Comparison of ENCODE assay signal across 30 cellular contexts in the genomic region with DNA sequence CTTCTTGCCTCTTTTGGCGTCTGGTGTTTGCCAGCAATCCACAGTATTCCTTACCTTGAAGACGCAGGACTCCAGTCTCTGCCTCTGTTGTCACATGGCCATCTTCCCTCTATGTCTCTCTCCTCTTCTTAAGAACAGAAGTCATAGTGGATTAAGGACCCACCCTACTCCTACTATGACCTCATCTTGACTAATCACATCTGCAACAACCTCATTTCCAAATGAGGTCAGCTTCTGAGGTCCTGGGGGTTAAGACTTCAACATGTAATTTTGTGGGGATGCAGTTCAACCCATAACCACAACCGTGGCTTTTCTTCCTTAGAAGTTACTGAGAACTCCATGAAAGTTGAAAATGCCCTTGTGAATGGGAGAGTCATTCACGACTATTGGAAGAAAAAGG. TPM values are rescaled to one million over a fixed set of nuclear protein-coding genes. Genes with fewer than 3 reads are reported as not detected.
A peak's percentile ranks its signal among the peaks of the same experiment; 100 is the strongest.
DNase-seq lines count a peak whose midpoint lies in the region; ATAC-seq and TF ChIP-seq lines count a peak whose summit lies in the region.
"Had no signal": no experiment of that assay in that cellular context is flagged by ENCODE, and none has a peak within 500 bp of the region (broad histone marks: within the 10 kb centered on the region; RNA-seq: fewer than 3 reads in every experiment).

No MANE protein-coding gene starts in this region.

- H3K9ac ChIP-seq in mammary epithelial cell (ENCODE audit: insufficient read depth, low read length), result no peak overlapping the region
- H3K9ac ChIP-seq: parathyroid adenoma had no signal

- H3K4me3 Mint-ChIP-seq in stimulated activated effector memory CD8-positive, alpha-beta T cell treated with anti-CD3 and anti-CD28 coated beads, Interleukin-12 subunit alpha, Interleukin-12 subunit beta, amount 100 ng/mL, for 72 hours, result no peak overlapping the region
- no peak overlapping the region for H3K4me3 Mint-ChIP-seq in GM23338
- H3K4me3 Mint-ChIP-seq: activated CD4-positive, alpha-beta memory T cell treated with anti-CD3 and anti-CD28 coated beads for 36 hours had no signal

- H3K27ac ChIP-seq in mammary epithelial cell (ENCODE audit: insufficient read depth, low read depth, low read length) (no peak overlapping the region), breast epithelium (no peak overlapping the region), GM23338 (ENCODE audit: low read depth) (no peak overlapping the region)
- H3K27ac ChIP-seq: epithelial cell of prostate, parathyroid adenoma, SJCRH30, upper lobe of left lung had no signal

- BruUV-seq in mammary epithelial cell (replicated peaks; lab: Mats Ljungman, UMichigan), result no TSS peak

- ATAC-seq in stimulated activated effector memory CD8-positive, alpha-beta T cell treated with anti-CD3 and anti-CD28 coated beads, Interleukin-12 subunit alpha, Interleukin-12 subunit beta, amount 100 ng/mL, for 72 hours, result peak; percentile 86
- ATAC-seq in GM23338, result no peak
- ATAC-seq: activated CD4-positive, CD25-positive, alpha-beta regulatory T cell treated with anti-CD3 and anti-CD28 coated beads, Interleukin-2, amount 50 U/mL, for 24 hours; left colon had no signal

- peaks cover 1% of the 10 kb centered on the region for H3K27me3 Mint-ChIP-seq in GM23338 (ENCODE audit: insufficient read depth, low read depth, poor library complexity)

- intact Hi-C loops in mammary epithelial cell (cut with micrococcal nuclease), result no loop called here
- intact Hi-C loops in breast epithelium (cut with DNase I; ENCODE audit: low total_unique reads), result no loop called here

- H3K27me3 ChIP-seq in mammary epithelial cell (ENCODE audit: insufficient read depth, low read length) (no peaks in the 10 kb centered on the region), breast epithelium (peaks cover 0 to 17% of the 10 kb centered on the region in 2 donors), GM23338 (ENCODE audit: insufficient read depth) (no peaks in the 10 kb centered on the region)
- H3K27me3 ChIP-seq: SJCRH30, upper lobe of left lung had no signal

- TF ChIP-seq POLR2A in breast epithelium (IDR thresholded peaks at IDR 0.05), result no peak

- no peaks in the 10 kb centered on the region for H3K36me3 Mint-ChIP-seq in stimulated activated effector memory CD8-positive, alpha-beta T cell treated with anti-CD3 and anti-CD28 coated beads, Interleukin-12 subunit alpha, Interleukin-12 subunit beta, amount 100 ng/mL, for 72 hours
- H3K36me3 Mint-ChIP-seq in GM23338 (ENCODE audit: low read depth), result no peaks in the 10 kb centered on the region; the same call in 1 of the 3 replicates
- H3K36me3 Mint-ChIP-seq: activated CD4-positive, alpha-beta memory T cell treated with anti-CD3 and anti-CD28 coated beads for 36 hours had no signal

- H3K4me2 ChIP-seq in mammary epithelial cell (ENCODE audit: insufficient read depth, low read depth, low read length), result no peak overlapping the region
- no peak overlapping the region for H3K4me2 ChIP-seq in GM23338
- H3K4me2 ChIP-seq: smooth muscle cell had no signal

- H3K9me2 ChIP-seq in GM23338 (ENCODE audit: insufficient read depth), result no peaks in the 10 kb centered on the region

- no peaks in the 10 kb centered on the region for H3K79me2 ChIP-seq in mammary epithelial cell (ENCODE audit: insufficient read depth, low read length)
- H3K79me2 ChIP-seq in GM23338 (replicated peaks; ENCODE audit: insufficient read depth), result no peaks in the 10 kb centered on the region
- H3K79me2 ChIP-seq: parathyroid adenoma had no signal

- no peaks in the 10 kb centered on the region for H3F3A ChIP-seq in GM23338 (replicated peaks; ENCODE audit: low read depth)

- H4K20me1 ChIP-seq in mammary epithelial cell (ENCODE audit: insufficient read depth, low read length), result no peaks in the 10 kb centered on the region
- no peaks in the 10 kb centered on the region for H4K20me1 ChIP-seq in GM23338 (replicated peaks; ENCODE audit: insufficient read depth)

- H3K4me3 ChIP-seq in mammary epithelial cell (replicated peaks in 1 of 3; ENCODE audit: insufficient read depth in 1 of 3, low read depth in 2 of 3, low read length in 3 of 3) (no peak overlapping the region), breast epithelium (no peak overlapping the region), epithelial cell of esophagus (ENCODE audit: low read length) (no peak overlapping the region), GM23338 (no peak overlapping the region)
- H3K4me3 ChIP-seq: HAP-1, SJCRH30, smooth muscle cell, upper lobe of left lung had no signal

- 58% methylated on average over 4 of the region's 4 CpGs for WGBS in mammary epithelial cell (ENCODE audit: low coverage, missing lambda C conversion rate)

- dilution Hi-C loops in mammary epithelial cell (cut with HindIII; ENCODE audit: low sequenced_read_pairs), result no loop called here

- TF ChIP-seq CTCF in mammary epithelial cell (conservative IDR thresholded peaks at IDR 0.05 in 1 of 2, IDR thresholded peaks at IDR 0.05 in 1 of 2; ENCODE audit: extremely low read depth in 1 of 2, insufficient read depth in 1 of 2, low read depth in 1 of 2, low read length in 2 of 2), result no peak
- no peak for TF ChIP-seq CTCF in breast epithelium (IDR thresholded peaks at IDR 0.05)
- no peak for TF ChIP-seq CTCF in epithelial cell of esophagus (IDR thresholded peaks at IDR 0.05; ENCODE audit: insufficient read depth, low read depth, low read length, missing control alignments)
- no peak for TF ChIP-seq CTCF in GM23338 (conservative IDR thresholded peaks at IDR 0.05; ENCODE audit: low read depth in 2 of 2)

- H3K9me3 ChIP-seq in mammary epithelial cell (replicated peaks; ENCODE audit: insufficient read depth, low read length), result no peaks in the 10 kb centered on the region
- H3K9me3 ChIP-seq in breast epithelium, result peaks cover 0 to 3% of the 10 kb centered on the region in 2 donors
- H3K9me3 ChIP-seq: HAP-1, upper lobe of left lung had no signal

- in situ Hi-C loops in mammary epithelial cell (cut with MboI; ENCODE audit: low sequenced_read_pairs in 2 of 2), result no loop called here

- H2AFZ ChIP-seq in mammary epithelial cell (ENCODE audit: low read depth, low read length), result no peak overlapping the region
- no peak overlapping the region for H2AFZ ChIP-seq in GM23338
- H2AFZ ChIP-seq: parathyroid adenoma had no signal

- DNase-seq in mammary epithelial cell (peak; percentile 56), breast epithelium (ENCODE audit: low spot score in 2 of 2) (no peak), OCI-M1 (lab: John Stamatoyannopoulos, UW) (peak; percentile 6), epithelial cell of esophagus (ENCODE audit: low read depth) (peak; percentile 42), GM23338 (ENCODE audit: low spot score) (no peak)
- no peak for DNase-seq in stimulated activated effector memory CD8-positive, alpha-beta T cell treated with anti-CD3 and anti-CD28 coated beads, Interleukin-12 subunit alpha, Interleukin-12 subunit beta, amount 100 ng/mL, for 72 hours (ENCODE audit: low spot score in 2 of 2)
- no peak for DNase-seq in activated effector memory CD4-positive, alpha-beta T cell treated with Interleukin-2 at 50 U/mL for 16 hours
- no peak for DNase-seq in stimulated activated naive CD4-positive, alpha-beta T cell treated with Interleukin-2 at 50 U/mL for 16 hours (lab: John Stamatoyannopoulos, UW)
- DNase-seq: activated CD4-positive, alpha-beta memory T cell treated with anti-CD3 and anti-CD28 coated beads for 36 hours; activated gamma-delta T cell; COR-L47; DMS53; GF-D8; Karpas-422; left colon; NCI-H1092; NCI-H1930; NCI-H526 treated with DMSO at 0.1 percent for 48 hours; SJCRH30; stimulated activated CD4-positive, alpha-beta T cell treated with anti-CD3 and anti-CD28 coated beads, Interleukin-1b, Interleukin-23, amount 100 ng/mL, for 48 hours; stimulated activated CD8-positive, alpha-beta memory T cell treated with anti-CD3 and anti-CD28 coated beads, Interleukin-4, amount 100 ng/mL, for 48 hours; T-helper 1 cell; upper lobe of left lung had no signal

- H3K36me3 ChIP-seq in mammary epithelial cell (ENCODE audit: insufficient read depth, low read length) (no peaks in the 10 kb centered on the region), breast epithelium (no peaks in the 10 kb centered on the region), GM23338 (ENCODE audit: insufficient read depth) (no peaks in the 10 kb centered on the region)
- H3K36me3 ChIP-seq: HAP-1, SJCRH30, upper lobe of left lung had no signal

- peaks cover 6% of the 10 kb centered on the region for H3K4me1 Mint-ChIP-seq in stimulated activated effector memory CD8-positive, alpha-beta T cell treated with anti-CD3 and anti-CD28 coated beads, Interleukin-12 subunit alpha, Interleukin-12 subunit beta, amount 100 ng/mL, for 72 hours
- no peaks in the 10 kb centered on the region for H3K4me1 Mint-ChIP-seq in GM23338

- CTCF ChIA-PET in mammary epithelial cell (lab: Charles Lee; ENCODE audit: low non-redundant PET), result no interaction called here

- H3K4me1 ChIP-seq in mammary epithelial cell (ENCODE audit: insufficient read depth, low read length), result no peaks in the 10 kb centered on the region
- no peaks in the 10 kb centered on the region for H3K4me1 ChIP-seq in breast epithelium
- no peaks in the 10 kb centered on the region for H3K4me1 ChIP-seq in GM23338 (ENCODE audit: insufficient read depth)
- H3K4me1 ChIP-seq: HAP-1, parathyroid adenoma, SJCRH30, upper lobe of left lung had no signal

- H3K27ac Mint-ChIP-seq in stimulated activated effector memory CD8-positive, alpha-beta T cell treated with anti-CD3 and anti-CD28 coated beads, Interleukin-12 subunit alpha, Interleukin-12 subunit beta, amount 100 ng/mL, for 72 hours, result peak overlapping the region; percentile 37
- H3K27ac Mint-ChIP-seq in GM23338, result no peak overlapping the region
- H3K27ac Mint-ChIP-seq: activated CD4-positive, alpha-beta memory T cell treated with anti-CD3 and anti-CD28 coated beads for 36 hours had no signal

- H3K9me3 Mint-ChIP-seq in stimulated activated effector memory CD8-positive, alpha-beta T cell treated with anti-CD3 and anti-CD28 coated beads, Interleukin-12 subunit alpha, Interleukin-12 subunit beta, amount 100 ng/mL, for 72 hours, result no peaks in the 10 kb centered on the region
- H3K9me3 Mint-ChIP-seq in GM23338, result no peaks in the 10 kb centered on the region; the same call in 1 of the 3 replicates
- H3K9me3 Mint-ChIP-seq: activated CD4-positive, alpha-beta memory T cell treated with anti-CD3 and anti-CD28 coated beads for 36 hours had no signal

TF ChIP-seq in GM23338, 12 proteins besides CTCF, POLR2A, EP300 and RAD21 (continues in another document):
- TF ChIP-seq ZNF114 (CRISPR knock-in tag; IDR thresholded peaks at IDR 0.05), result no peak

RNA-seq across cellular contexts. Expression of a gene that starts 23.3 kb away (rescaled TPM):
- not detected for total RNA-seq in mammary epithelial cell
- not detected for polyA plus RNA-seq in mammary epithelial cell
- polyA minus RNA-seq in mammary epithelial cell, result not detected
- total RNA-seq in breast epithelium, result 1 to 10 TPM in 2 of 3 donors, under 1 TPM in 1; 0.66 to 6.6 (median 1.0) TPM
- total RNA-seq in GM23338 (2014; rRNA removed; shearing (Covaris generic)), result not detected in 2 replicates
- polyA plus RNA-seq in GM23338 (2016; fragmentation: Nextera tagmentation; extraction: Ambion mirVana), result not detected in 2 replicates
- total RNA-seq: activated CD4-positive, alpha-beta memory T cell treated with anti-CD3 and anti-CD28 coated beads for 36 hours; SJCRH30; smooth muscle cell had no signal
- polyA plus RNA-seq: BJ, neural cell, smooth muscle cell had no signal

RNA-seq across cellular contexts. Expression of a gene that starts 45.2 kb away (rescaled TPM):
- 1,000 to 10,000 TPM; 1,481 to 1,998 TPM for total RNA-seq in mammary epithelial cell
- polyA plus RNA-seq in mammary epithelial cell, result 2,487 TPM
- polyA minus RNA-seq in mammary epithelial cell, result 1,100 TPM
- total RNA-seq in breast epithelium, result 1,000 to 10,000 TPM; 1,496 to 5,389 (median 3,453) TPM
- 999 and 1,367 TPM in 2 replicates for total RNA-seq in GM23338 (2014; rRNA removed; shearing (Covaris generic))
- 6,191 and 6,226 TPM in 2 replicates for polyA plus RNA-seq in GM23338 (2016; fragmentation: Nextera tagmentation; extraction: Ambion mirVana)

Comparison
In these comparisons a context has a peak if more than half of its experiments do, and no peak if none do; other contexts are left out.
1. DNase-seq: peak in mammary epithelial cell (single experiment), OCI-M1 (single experiment) and epithelial cell of esophagus (single experiment); none in breast epithelium (0 of 2), stimulated activated effector memory CD8-positive, alpha-beta T cell treated with anti-CD3 and anti-CD28 coated beads, Interleukin-12 subunit alpha, Interleukin-12 subunit beta, amount 100 ng/mL, for 72 hours (0 of 2), activated effector memory CD4-positive, alpha-beta T cell treated with Interleukin-2 at 50 U/mL for 16 hours (single experiment), stimulated activated naive CD4-positive, alpha-beta T cell treated with Interleukin-2 at 50 U/mL for 16 hours (single experiment) and GM23338 (single experiment).